ENCODE assay signal across 8 cellular contexts in genomic region chr15:85865070-85865684, GRCh38.
A peak's percentile ranks its signal among the peaks of the same experiment; 100 is the strongest.
DNase-seq lines count a peak whose midpoint lies in the region; TF ChIP-seq lines count a peak whose summit lies in the region.

No MANE protein-coding gene starts in this region.

- H3K4me3 ChIP-seq in testis = no peak overlapping the region
- H3K4me3 ChIP-seq in suprapubic skin = no peak overlapping the region

- H3K27ac ChIP-seq in VCaP = peak overlapping the region; percentile 45
- H3K27ac ChIP-seq in testis = no peak overlapping the region
- H3K27ac ChIP-seq in suprapubic skin = no peak overlapping the region

- intact Hi-C loops in testis (cut with DNase I; ENCODE audit: low total_unique reads) = no loop called here

- TF ChIP-seq POLR2A in testis (IDR thresholded peaks at IDR 0.05) = no peak
- TF ChIP-seq POLR2A in suprapubic skin (IDR thresholded peaks at IDR 0.05) = no peak

- 27 to 52% methylated on average over 5 to 6 of the region's 6 CpGs for WGBS in testis, 2 donors
- 18% methylated on average over 6 of the region's 6 CpGs for WGBS in suprapubic skin

- H3K4me1 ChIP-seq in testis = no peaks in the 10 kb centered on the region
- H3K4me1 ChIP-seq in suprapubic skin = no peaks in the 10 kb centered on the region

- peak; percentile 89 for TF ChIP-seq RAD21 in Ishikawa (IDR thresholded peaks at IDR 0.05; ENCODE audit: low read depth)

- TF ChIP-seq CTCF in VCaP (conservative IDR thresholded peaks at IDR 0.05) (peak; percentile 98), testis (IDR thresholded peaks at IDR 0.05) (peak in 2 of 3 experiments; percentile 35 to 46), suprapubic skin (IDR thresholded peaks at IDR 0.05) (peak in 1 of 2 donors; percentile 42)

- no peaks in the 10 kb centered on the region for H3K9me3 ChIP-seq in testis
- H3K9me3 ChIP-seq in suprapubic skin = no peaks in the 10 kb centered on the region

- no peak for TF ChIP-seq EP300 in Ishikawa (IDR thresholded peaks at IDR 0.05; ENCODE audit: borderline replicate concordance)
- TF ChIP-seq EP300 in suprapubic skin (IDR thresholded peaks at IDR 0.05) = no peak

- H3K27me3 ChIP-seq in testis (no peaks in the 10 kb centered on the region), suprapubic skin (peaks cover 4% of the 10 kb centered on the region)

- H3K36me3 ChIP-seq in testis (ENCODE audit: low read depth, missing control alignments) (no peaks in the 10 kb centered on the region), suprapubic skin (no peaks in the 10 kb centered on the region)

- DNase-seq in activated CD4-positive, alpha-beta T cell treated with anti-CD3 and anti-CD28 coated beads for 48 hours = peak; percentile 18
- DNase-seq in activated CD4-positive, alpha-beta T cell treated with anti-CD3 and anti-CD28 coated beads for 1 hour = no peak
- DNase-seq in hepatic stellate cell (ENCODE audit: low spot score) (peak; percentile 44), testis (peak; percentile 53), suprapubic skin (ENCODE audit: low spot score in 2 of 2) (no peak), activated gamma-delta T cell (lab: John Stamatoyannopoulos, UW) (no peak)

TF ChIP-seq in Ishikawa, 13 proteins besides CTCF, POLR2A, EP300 and RAD21:
- TF ChIP-seq TAF1 (IDR thresholded peaks at IDR 0.05; ENCODE audit: low read depth) (no peak), CREB1 (IDR thresholded peaks at IDR 0.05; ENCODE audit: low read depth) (no peak), CEBPB (IDR thresholded peaks at IDR 0.05) (no peak), ZBTB7A (IDR thresholded peaks at IDR 0.05; ENCODE audit: low read depth) (no peak), TEAD4 (IDR thresholded peaks at IDR 0.05) (no peak), MAX (IDR thresholded peaks at IDR 0.05) (no peak), TCF12 (IDR thresholded peaks at IDR 0.05; ENCODE audit: low read depth) (no peak), EGR1 (IDR thresholded peaks at IDR 0.05) (no peak), YY1 (IDR thresholded peaks at IDR 0.05; ENCODE audit: low read depth) (no peak), NFIC (IDR thresholded peaks at IDR 0.05) (no peak), FOXM1 (IDR thresholded peaks at IDR 0.05; ENCODE audit: borderline replicate concordance, low read depth) (no peak), REST (IDR thresholded peaks at IDR 0.05; ENCODE audit: low read depth) (no peak), USF1 (IDR thresholded peaks at IDR 0.05) (no peak)

Comparison
In these comparisons a context has a peak if more than half of its experiments do, and no peak if none do; other contexts are left out.
1. DNase-seq: peak in activated CD4-positive, alpha-beta T cell treated with anti-CD3 and anti-CD28 coated beads for 48 hours (single experiment), hepatic stellate cell (single experiment) and testis (single experiment); none in activated CD4-positive, alpha-beta T cell treated with anti-CD3 and anti-CD28 coated beads for 1 hour (single experiment), suprapubic skin (0 of 2) and activated gamma-delta T cell (single experiment).